In the genomic region with DNA sequence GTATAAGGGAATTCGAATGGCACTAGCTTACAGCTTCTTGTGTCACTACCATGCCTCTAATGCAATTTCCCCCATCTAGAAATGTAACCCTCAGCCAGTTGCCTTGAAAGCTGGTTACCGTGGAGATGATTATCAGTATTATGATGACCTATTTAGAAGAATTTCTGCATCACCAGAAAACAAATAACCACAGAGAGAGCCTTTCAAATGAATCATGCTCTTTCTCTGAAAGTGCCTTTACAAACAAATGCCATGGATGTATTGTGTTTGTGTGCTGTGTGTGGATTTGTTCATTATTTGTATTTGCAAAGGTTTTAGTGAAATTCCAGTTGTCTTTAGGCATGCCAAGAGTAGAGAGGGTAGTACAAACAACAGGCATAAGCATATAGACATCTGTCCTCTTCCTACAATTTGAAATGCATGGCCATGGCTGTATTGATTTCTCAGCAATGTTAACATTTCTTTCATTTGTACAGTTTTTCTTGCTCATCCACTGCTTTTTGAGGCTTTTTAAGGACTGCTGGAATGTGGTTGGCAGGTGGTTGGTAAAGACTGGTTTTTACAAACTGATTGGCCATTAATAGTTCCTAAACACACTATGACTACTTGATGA, we compare ENCODE assay signal across 10 cellular contexts.
DNase-seq lines count a peak whose midpoint lies in the region; ATAC-seq, FAIRE-seq and TF ChIP-seq lines count a peak whose summit lies in the region.
"Had no signal": no experiment of that assay in that cellular context is flagged by ENCODE, and none has a peak within 500 bp of the region (broad histone marks: within the 10 kb centered on the region; RNA-seq: fewer than 3 reads in every experiment).

No MANE protein-coding gene starts in this region.

- DNase-seq in EH (ENCODE audit: low read depth) (peak; percentile 94), NCI-H748 (lab: John Stamatoyannopoulos, UW; ENCODE audit: unreplicated experiment) (peak; percentile 47), dorsolateral prefrontal cortex (no peak), pancreas (no peak), midbrain (lab: John Stamatoyannopoulos, UW) (no peak), hippocampal formation (lab: John Stamatoyannopoulos, UW) (no peak)
- no peak for DNase-seq in activated naive CD4-positive, alpha-beta T cell treated with Interleukin-2 at 50 U/mL for 16 hours
- DNase-seq: GOT3, NCI-H1092 had no signal

- no peaks in the 10 kb centered on the region for H3K27me3 ChIP-seq in dorsolateral prefrontal cortex
- H3K27me3 ChIP-seq in pancreas, result peaks cover 0 to 3% (median 0%) of the 10 kb centered on the region in 4 donors

- no peak overlapping the region for H3K4me3 ChIP-seq in dorsolateral prefrontal cortex
- H3K4me3 ChIP-seq in pancreas, result no peak overlapping the region

- FAIRE-seq in pancreas (lab: Jason Lieb, UNC), result no peak

- 48 to 51% methylated on average over 2 of the region's 2 CpGs for WGBS in pancreas, 2 donors

- ATAC-seq in pancreas (peak; percentile 47 to 73 (median 60)), HG03565 (IDR thresholded peaks at IDR 0.05; ENCODE audit: unreplicated experiment) (no peak)

- H3K27ac ChIP-seq in dorsolateral prefrontal cortex, result peak overlapping the region in 30 of 59 donors; percentile 1 to 79 (median 36)
- H3K27ac ChIP-seq in pancreas, result peak overlapping the region in 2 of 4 donors; percentile 16 to 40

- H3K36me3 ChIP-seq in pancreas, result no peaks in the 10 kb centered on the region

- intact Hi-C loops in dorsolateral prefrontal cortex (cut with DNase I) (no loop called here), pancreas (cut with DNase I) (no loop called here)

- H3K4me1 ChIP-seq in pancreas, result peaks cover 5 to 9% (median 6%) of the 10 kb centered on the region in 3 donors

- H3K9me3 ChIP-seq in pancreas, result no peaks in the 10 kb centered on the region

- no peak for TF ChIP-seq CTCF in dorsolateral prefrontal cortex (IDR thresholded peaks at IDR 0.05 in 54 of 56, conservative IDR thresholded peaks at IDR 0.05 in 2 of 56; ENCODE audit: low read depth in 1 of 56, partially characterized antibody in 56 of 56)
- TF ChIP-seq CTCF in pancreas (IDR thresholded peaks at IDR 0.05), result no peak

Comparison
In these comparisons a context has a peak if more than half of its experiments do, and no peak if none do; other contexts are left out.
1. DNase-seq: peak in EH (single experiment) and NCI-H748 (single experiment); none in dorsolateral prefrontal cortex (0 of 10), pancreas (0 of 6), midbrain (single experiment), hippocampal formation (0 of 2) and activated naive CD4-positive, alpha-beta T cell treated with Interleukin-2 at 50 U/mL for 16 hours (single experiment).